ENCODE assay signal across 9 cellular contexts in genomic region chr2:156456616-156457015, GRCh38. TPM values are rescaled to one million over a fixed set of nuclear protein-coding genes. Genes with fewer than 3 reads are reported as not detected.
DNase-seq lines count a peak whose midpoint lies in the region; ATAC-seq and TF ChIP-seq lines count a peak whose summit lies in the region.
"Had no signal": no experiment of that assay in that cellular context is flagged by ENCODE, and none has a peak within 500 bp of the region (broad histone marks: within the 10 kb centered on the region; RNA-seq: fewer than 3 reads in every experiment).

No MANE protein-coding gene starts in this region.

- TF ChIP-seq CTCF in astrocyte of the cerebellum (IDR thresholded peaks at IDR 0.05; ENCODE audit: low read depth, low read length, missing control alignments) (no peak), CD14-positive monocyte (IDR thresholded peaks at IDR 0.05) (no peak)

- no peak overlapping the region for H3K4me3 Mint-ChIP-seq in effector memory CD8-positive, alpha-beta T cell
- H3K4me3 Mint-ChIP-seq in CD14-positive monocyte: no peak overlapping the region

- H3K27ac Mint-ChIP-seq in effector memory CD8-positive, alpha-beta T cell: no peak overlapping the region
- H3K27ac Mint-ChIP-seq in CD14-positive monocyte: peak overlapping the region in 3 of 7 donors; percentile 12 to 34 (median 19)

- H3K4me3 ChIP-seq in astrocyte of the cerebellum (ENCODE audit: low read depth, low read length): no peak overlapping the region
- H3K4me3 ChIP-seq: pancreas had no signal

- in situ Hi-C loops in astrocyte of the cerebellum (cut with HindIII; ENCODE audit: low sequenced_read_pairs): no loop called here

- H3K36me3 Mint-ChIP-seq in effector memory CD8-positive, alpha-beta T cell (ENCODE audit: insufficient read depth): no peaks in the 10 kb centered on the region
- H3K36me3 Mint-ChIP-seq in CD14-positive monocyte: peaks cover 11 to 20% of the 10 kb centered on the region in 2 donors

- intact Hi-C loops in CD14-positive monocyte (cut with micrococcal nuclease): no loop called here

- peak; percentile 51 for ATAC-seq in GM19372 (IDR thresholded peaks at IDR 0.05; ENCODE audit: low read depth, unreplicated experiment)
- peak; percentile 50 for ATAC-seq in HG02970 (IDR thresholded peaks at IDR 0.05; ENCODE audit: low FRiP score, unreplicated experiment)
- ATAC-seq in effector memory CD8-positive, alpha-beta T cell (replicated peaks): no peak
- ATAC-seq: pancreas had no signal

- DNase-seq in CMK (ENCODE audit: low read depth) (peak; percentile 14), astrocyte of the cerebellum (ENCODE audit: low read depth) (peak; percentile 68), NCI-H774 (lab: John Stamatoyannopoulos, UW) (no peak), NCI-H345 (lab: John Stamatoyannopoulos, UW) (no peak), CD14-positive monocyte (ENCODE audit: low spot score) (no peak)
- DNase-seq in effector memory CD8-positive, alpha-beta T cell: no peak
- DNase-seq: pancreas had no signal

- no peaks in the 10 kb centered on the region for H3K9me3 Mint-ChIP-seq in effector memory CD8-positive, alpha-beta T cell
- H3K9me3 Mint-ChIP-seq in CD14-positive monocyte: peaks cover 0 to 2% (median 0%) of the 10 kb centered on the region in 7 donors

- H3K27me3 Mint-ChIP-seq in effector memory CD8-positive, alpha-beta T cell: no peaks in the 10 kb centered on the region
- H3K27me3 Mint-ChIP-seq in CD14-positive monocyte (ENCODE audit: low read depth in 3 of 3): no peaks in the 10 kb centered on the region

- H3K4me1 Mint-ChIP-seq in effector memory CD8-positive, alpha-beta T cell (ENCODE audit: low read depth in 2 of 2): peaks cover 27 to 51% of the 10 kb centered on the region in 2 donors
- H3K4me1 Mint-ChIP-seq in CD14-positive monocyte: peaks cover 67% of the 10 kb centered on the region

RNA-seq across cellular contexts. Expression of gene GPD2, which starts 20.4 kb away (rescaled TPM):
- polyA plus RNA-seq in CD14-positive monocyte: 10 to 100 TPM; 13.4 to 17.1 TPM

Comparison
In these comparisons a context has a peak if more than half of its experiments do, and no peak if none do; other contexts are left out.
1. DNase-seq: peak in CMK (single experiment) and astrocyte of the cerebellum (single experiment); none in effector memory CD8-positive, alpha-beta T cell (0 of 3), NCI-H774 (single experiment), NCI-H345 (single experiment) and CD14-positive monocyte (single experiment).